ENCODE assay signal across 25 cellular contexts in the genomic region with DNA sequence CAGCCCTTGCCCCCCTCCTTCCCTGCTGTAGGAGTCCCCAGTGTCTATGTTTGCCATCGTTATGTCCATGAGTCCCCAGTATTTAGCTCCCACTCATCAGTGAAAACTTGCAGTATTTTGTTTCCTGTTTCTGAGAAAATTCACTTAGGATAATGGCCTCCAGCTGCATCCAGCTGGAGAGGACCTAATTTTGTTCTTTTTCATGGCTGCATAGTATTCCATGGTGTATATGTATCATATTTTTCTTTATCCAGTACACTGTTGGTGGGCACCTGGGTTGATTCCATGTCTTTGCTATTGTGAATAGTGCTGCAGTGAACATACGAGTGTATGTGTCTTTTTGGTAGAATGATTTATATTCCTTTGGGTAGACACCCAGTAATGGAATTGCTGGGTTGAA. TPM values are rescaled to one million over a fixed set of nuclear protein-coding genes. Genes with fewer than 3 reads are reported as not detected.
DNase-seq lines count a peak whose midpoint lies in the region; ATAC-seq, FAIRE-seq and TF ChIP-seq lines count a peak whose summit lies in the region.
"Had no signal": no experiment of that assay in that cellular context is flagged by ENCODE, and none has a peak within 500 bp of the region (broad histone marks: within the 10 kb centered on the region; RNA-seq: fewer than 3 reads in every experiment).

No MANE protein-coding gene starts in this region.

- H3K27me3 Mint-ChIP-seq in activated CD4-positive, alpha-beta T cell treated with anti-CD3 and anti-CD28 coated beads, Interleukin-2, amount 10 ng/mL, durations not matched to agents 24 days and 14 days: peaks cover 24% of the 10 kb centered on the region
- peaks cover 55% of the 10 kb centered on the region for H3K27me3 Mint-ChIP-seq in stimulated activated naive CD8-positive, alpha-beta T cell treated with anti-CD3 and anti-CD28 coated beads, Interleukin-15, amount 100 ng/mL, for 72 hours

- no peaks in the 10 kb centered on the region for H3K9me1 ChIP-seq in K562 (ENCODE audit: control insufficient read depth, insufficient read depth, low read length)

- CTCF ChIA-PET in K562 (lab: Yijun Ruan, JAX; ENCODE audit: low intra/inter-chr PET ratio): no interaction called here

- no peak for DNase-seq in activated CD4-positive, alpha-beta T cell treated with anti-CD3 and anti-CD28 coated beads, Interleukin-2, amount 10 ng/mL, durations not matched to agents 24 days and 14 days
- no peak for DNase-seq in activated CD4-positive, alpha-beta T cell treated with anti-CD3 and anti-CD28 coated beads, Interleukin-2, amount 50 U/mL, for 48 hours
- no peak for DNase-seq in stimulated activated naive CD8-positive, alpha-beta T cell treated with anti-CD3 and anti-CD28 coated beads, Interleukin-15, amount 100 ng/mL, for 72 hours
- no peak for DNase-seq in stimulated activated naive CD8-positive, alpha-beta T cell treated with anti-CD3 and anti-CD28 coated beads, Interleukin-15, Interleukin-2, amounts not matched to agents 100 U/mL and 50 U/mL, for 24 hours
- DNase-seq in K562 (ENCODE audit: extremely low read depth in 1 of 4, low spot score in 3 of 4) (no peak), HuH-7.5 (ENCODE audit: low spot score) (no peak)
- DNase-seq: AML-193, COR-L47, GDM1, H7, NCI-H1048, NCI-H1417, NCI-H1694, NCI-H2029 treated with DMSO at 0.1 percent for 48 hours, NCI-H2227 treated with DMSO at 0.1 percent for 48 hours, NCI-H526 treated with DMSO at 0.1 percent for 48 hours, PC-9, SJCRH30 had no signal

- peaks cover 8 to 16% of the 10 kb centered on the region in 2 experiments; a peak in 4 of 5 replicates for H3K27me3 ChIP-seq in K562 (ENCODE audit: control insufficient read depth in 2 of 2, insufficient read depth in 2 of 2, low read length in 2 of 2)
- H3K27me3 ChIP-seq: BLaER1 treated with 17β-estradiol and CSF1 and Interleukin-3, amounts not matched to agents 10 nM and 100 nM; SJCRH30 had no signal

- 7% methylated on average over 2 of the region's 2 CpGs for WGBS in K562 (ENCODE audit: insufficient coverage, low coverage, missing lambda C conversion rate)

- H3K9ac ChIP-seq in K562 (ENCODE audit: insufficient read depth in 1 of 2, low read depth in 2 of 2, low read length in 2 of 2): no peak overlapping the region
- H3K9ac ChIP-seq: BLaER1 treated with 17β-estradiol and CSF1 and Interleukin-3, amounts not matched to agents 10 nM and 100 nM; GM23248 had no signal

- TF ChIP-seq EP300 in K562 (IDR thresholded peaks at IDR 0.05; ENCODE audit: low read length): no peak

- H3K4me1 ChIP-seq in K562 (replicated peaks in 1 of 2; ENCODE audit: control insufficient read depth in 2 of 2, insufficient read depth in 2 of 2, low read length in 2 of 2): no peaks in the 10 kb centered on the region; a peak in 1 of 5 replicates

- peaks cover 3% of the 10 kb centered on the region; the same call in 1 of the 2 replicates for H4K20me1 ChIP-seq in K562 (replicated peaks; ENCODE audit: control insufficient read depth, insufficient read depth, low read length)
- H4K20me1 ChIP-seq: BLaER1 treated with 17β-estradiol and CSF1 and Interleukin-3, amounts not matched to agents 10 nM and 100 nM had no signal

- peak; percentile 3 for ATAC-seq in stimulated activated naive CD8-positive, alpha-beta T cell treated with anti-CD3 and anti-CD28 coated beads, Interleukin-15, amount 100 ng/mL, for 72 hours
- no peak for ATAC-seq in stimulated activated naive CD8-positive, alpha-beta T cell treated with anti-CD3 and anti-CD28 coated beads, Interleukin-15, Interleukin-2, amounts not matched to agents 100 U/mL and 50 U/mL, for 24 hours
- ATAC-seq in K562 (no peak), HG02678 (IDR thresholded peaks at IDR 0.05; ENCODE audit: unreplicated experiment) (no peak)
- ATAC-seq: Right ventricle myocardium inferior had no signal

- TF ChIP-seq CTCF in K562 (IDR thresholded peaks at IDR 0.05 in 2 of 3, conservative IDR thresholded peaks at IDR 0.05 in 1 of 3; ENCODE audit: insufficient read depth in 2 of 3, low read depth in 1 of 3, low read length in 3 of 3): no peak

- no peaks in the 10 kb centered on the region for H3K9me3 ChIP-seq in K562 (replicated peaks; ENCODE audit: control insufficient read depth, insufficient read depth, low read depth, low read length)

- H3K36me3 ChIP-seq in K562 (ENCODE audit: control insufficient read depth, insufficient read depth, low read length): no peaks in the 10 kb centered on the region
- H3K36me3 ChIP-seq: BLaER1 treated with 17β-estradiol and CSF1 and Interleukin-3, amounts not matched to agents 10 nM and 100 nM; SJCRH30 had no signal

- no peak overlapping the region for H3K4me2 ChIP-seq in K562 (ENCODE audit: insufficient read depth, low read length)
- H3K4me2 ChIP-seq: PC-9 had no signal

- peaks cover 4% of the 10 kb centered on the region for H3K9me3 Mint-ChIP-seq in activated CD4-positive, alpha-beta T cell treated with anti-CD3 and anti-CD28 coated beads, Interleukin-2, amount 10 ng/mL, durations not matched to agents 24 days and 14 days
- peaks cover 4 to 8% of the 10 kb centered on the region in 2 donors for H3K9me3 Mint-ChIP-seq in stimulated activated naive CD8-positive, alpha-beta T cell treated with anti-CD3 and anti-CD28 coated beads, Interleukin-15, amount 100 ng/mL, for 72 hours
- H3K9me3 Mint-ChIP-seq: CD4-positive, alpha-beta T cell had no signal

- H3K4me1 Mint-ChIP-seq in activated CD4-positive, alpha-beta T cell treated with anti-CD3 and anti-CD28 coated beads, Interleukin-2, amount 10 ng/mL, durations not matched to agents 24 days and 14 days: peaks cover 27% of the 10 kb centered on the region
- H3K4me1 Mint-ChIP-seq in stimulated activated naive CD8-positive, alpha-beta T cell treated with anti-CD3 and anti-CD28 coated beads, Interleukin-15, amount 100 ng/mL, for 72 hours: peaks cover 33% of the 10 kb centered on the region

- H3K27ac ChIP-seq in K562 (ENCODE audit: extremely low read depth, low read depth, low read length): no peak overlapping the region
- H3K27ac ChIP-seq: BLaER1 treated with 17β-estradiol and CSF1 and Interleukin-3, amounts not matched to agents 10 nM and 100 nM; GM23248; PC-9; SJCRH30 had no signal

- no peak for TF ChIP-seq POLR2A in K562 (conservative IDR thresholded peaks at IDR 0.05)

- peaks cover 3% of the 10 kb centered on the region for H3K36me3 Mint-ChIP-seq in activated CD4-positive, alpha-beta T cell treated with anti-CD3 and anti-CD28 coated beads, Interleukin-2, amount 10 ng/mL, durations not matched to agents 24 days and 14 days (ENCODE audit: low read depth)

- TF ChIP-seq RAD21 in K562 (CRISPR knock-in tag; conservative IDR thresholded peaks at IDR 0.05 in 1 of 2, IDR thresholded peaks at IDR 0.05 in 1 of 2): no peak

- no peak overlapping the region for H3K4me3 ChIP-seq in K562
- H3K4me3 ChIP-seq: BLaER1 treated with 17β-estradiol and CSF1 and Interleukin-3, amounts not matched to agents 10 nM and 100 nM; GM12878; GM23248; PC-9; SJCRH30 had no signal

- H2AFZ ChIP-seq in K562 (ENCODE audit: low read depth, low read length): no peak overlapping the region
- H2AFZ ChIP-seq: GM23248, PC-9 had no signal

- peak overlapping the region; percentile 41 for H3K27ac Mint-ChIP-seq in activated CD4-positive, alpha-beta T cell treated with anti-CD3 and anti-CD28 coated beads, Interleukin-2, amount 10 ng/mL, durations not matched to agents 24 days and 14 days
- H3K27ac Mint-ChIP-seq in stimulated activated naive CD8-positive, alpha-beta T cell treated with anti-CD3 and anti-CD28 coated beads, Interleukin-15, amount 100 ng/mL, for 72 hours: no peak overlapping the region

- H3K79me2 ChIP-seq in K562 (ENCODE audit: control insufficient read depth, insufficient read depth, low read length): no peaks in the 10 kb centered on the region

- POLR2A ChIA-PET in K562 (lab: Yijun Ruan, JAX): interaction anchor here (0.9 to 1.3 kb wide), 2 partner anchors 11 to 15 kb away, joined by 3 to 4 read pairs; no protein-coding TSS in a partner anchor

- intact Hi-C loops in activated CD4-positive, alpha-beta T cell treated with anti-CD3 and anti-CD28 coated beads, Interleukin-2, amount 10 ng/mL, durations not matched to agents 24 days and 14 days (cut with micrococcal nuclease): loop anchor here (5.0 to 10.0 kb wide), 2 partner anchors 61 to 247 kb away; a partner anchor contains a TSS
- intact Hi-C loops in K562 (cut with micrococcal nuclease): no loop called here

- no peak for FAIRE-seq in K562 (lab: Jason Lieb, UNC)
- FAIRE-seq: A204.1 had no signal

- no peak overlapping the region for H3K4me3 Mint-ChIP-seq in activated CD4-positive, alpha-beta T cell treated with anti-CD3 and anti-CD28 coated beads, Interleukin-2, amount 10 ng/mL, durations not matched to agents 24 days and 14 days
- no peak overlapping the region for H3K4me3 Mint-ChIP-seq in stimulated activated naive CD8-positive, alpha-beta T cell treated with anti-CD3 and anti-CD28 coated beads, Interleukin-15, amount 100 ng/mL, for 72 hours
- H3K4me3 Mint-ChIP-seq: CD4-positive, alpha-beta T cell had no signal

- BruUV-seq in K562 (replicated peaks; lab: Mats Ljungman, UMichigan): no TSS peak

- in situ Hi-C loops in K562 (cut with MboI): loop anchor here (25.0 kb wide), 1 partner anchor 851 kb away; no protein-coding TSS in a partner anchor

RNA-seq across cellular contexts. Expression of a gene that starts 18.0 kb away (rescaled TPM):
- total RNA-seq in activated CD4-positive, alpha-beta T cell treated with anti-CD3 and anti-CD28 coated beads, Interleukin-2, amount 10 ng/mL, durations not matched to agents 24 days and 14 days: 121 TPM in 2 replicates
- 71.1 and 129 TPM in 2 replicates for total RNA-seq in K562 (2011; cell fraction: chromatin; rRNA removed; ENCODE audit: low replicate concordance)
- total RNA-seq in K562 (2011; cell fraction: nucleolus; rRNA removed): 77.1 and 97.6 TPM in 2 replicates
- total RNA-seq in K562 (2011; cell fraction: nucleoplasm; rRNA removed): 95.7 and 96.5 TPM in 2 replicates
- total RNA-seq in K562 (2014; rRNA removed) (95.5 and 113 TPM in 2 replicates), K562 (2014; rRNA removed; fragmentation: Illumina TruSeq; extraction: Trizol) (110 TPM in 2 replicates), K562 (2015; rRNA removed; fragmentation: Illumina TruSeq; extraction: Trizol) (108 and 113 TPM in 2 replicates), K562 (2021) (86.1 and 92.6 TPM in 2 replicates)
- polyA plus RNA-seq in K562 (2011; rRNA removed) (86.1 and 99.0 TPM in 2 replicates), K562 (2014; fragmentation: Illumina TruSeq; extraction: Trizol) (98.2 and 111 TPM in 2 replicates), K562 (2014; fragmentation: Nextera tagmentation; extraction: Ambion mirVana) (10 to 100 TPM; 42.1 to 59.6 TPM), K562 (2014; rRNA removed) (99.3 and 128 TPM in 2 replicates)
- polyA plus RNA-seq in K562 (2011; cell fraction: cytosol; rRNA removed): 61.1 and 61.7 TPM in 2 replicates
- polyA plus RNA-seq in K562 (2011; cell fraction: nucleus; rRNA removed): 106 and 126 TPM in 2 replicates
- polyA plus RNA-seq in K562 (2012): 56.6 and 69.1 TPM in 2 replicates
- 86.3 and 90.5 TPM in 2 replicates for polyA minus RNA-seq in K562 (2011; rRNA and poly(A)+ RNA removed)
- polyA minus RNA-seq in K562 (2011; cell fraction: cytosol; rRNA and poly(A)+ RNA removed): 26.8 and 34.8 TPM in 2 replicates
- 62.5 and 81.8 TPM in 2 replicates for polyA minus RNA-seq in K562 (2011; cell fraction: nucleus; rRNA and poly(A)+ RNA removed)
